In the genomic region with DNA sequence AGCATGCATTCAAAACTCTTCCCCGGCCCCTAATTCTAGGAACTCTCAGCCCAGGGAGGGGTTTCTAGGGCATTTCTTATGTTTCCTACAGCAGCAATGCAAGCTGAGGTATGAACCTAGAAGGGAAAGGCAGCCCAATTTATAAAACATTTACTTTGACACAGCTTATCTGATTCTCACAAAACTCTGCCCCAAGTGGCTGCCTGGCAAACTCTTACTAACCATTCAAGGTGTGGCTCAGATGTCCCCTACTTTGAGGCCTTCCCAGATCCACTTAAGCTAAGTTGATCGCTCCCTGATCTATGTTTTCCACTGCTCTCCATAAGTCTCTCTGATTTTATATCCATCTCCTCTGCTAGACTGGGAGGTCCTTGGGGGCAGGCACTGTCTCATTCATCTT, we compare ENCODE assay signal across 13 cellular contexts. TPM values are rescaled to one million over a fixed set of nuclear protein-coding genes. Genes with fewer than 3 reads are reported as not detected.
DNase-seq lines count a peak whose midpoint lies in the region; ATAC-seq, FAIRE-seq and TF ChIP-seq lines count a peak whose summit lies in the region.
"Had no signal": no experiment of that assay in that cellular context is flagged by ENCODE, and none has a peak within 500 bp of the region (broad histone marks: within the 10 kb centered on the region; RNA-seq: fewer than 3 reads in every experiment).

No MANE protein-coding gene starts in this region.

- FAIRE-seq in H1 (lab: Jason Lieb, UNC), result no peak
- no peak for FAIRE-seq in small intestine (lab: Jason Lieb, UNC)
- no peak for FAIRE-seq in GM19239 (lab: Jason Lieb, UNC)

- CTCF ChIA-PET in activated CD4-positive, alpha-beta T cell treated with anti-CD3 and anti-CD28 coated beads, Interleukin-2, amount 10 ng/mL, durations not matched to agents 7 days and 5 days (lab: Charles Lee), result interaction anchor here (0.6 to 1.7 kb wide), 4 partner anchors 9 to 56 kb away, joined by 3 to 9 read pairs (median 4); no protein-coding TSS in a partner anchor
- CTCF ChIA-PET in H1 (lab: Charles Lee; ENCODE audit: partially characterized antibody), result interaction anchor here (0.7 to 3.7 kb wide), 17 partner anchors 8 to 104 kb away, joined by 3 to 11 read pairs (median 4); no protein-coding TSS in a partner anchor

- no peaks in the 10 kb centered on the region for H3K4me1 ChIP-seq in OCI-LY1 (ENCODE audit: insufficient read depth, low read length, severe bottlenecking)
- H3K4me1 ChIP-seq in H1 (replicated peaks in 1 of 4; ENCODE audit: control insufficient read depth in 3 of 4, insufficient read depth in 4 of 4, low read length in 3 of 4), result peaks cover 0 to 9% (median 5%) of the 10 kb centered on the region in 4 experiments; a peak in 4 of 7 replicates
- H3K4me1 ChIP-seq in small intestine (ENCODE audit: control insufficient read depth in 2 of 2, insufficient read depth in 1 of 2, low read depth in 1 of 2, low read length in 1 of 2), result peaks cover 3 to 6% of the 10 kb centered on the region in 2 donors

- H3K4me3 ChIP-seq in OCI-LY1 (ENCODE audit: low read depth, low read length, poor library complexity, severe bottlenecking) (no peak overlapping the region), H1 (ENCODE audit: extremely low read depth in 1 of 4, insufficient read depth in 2 of 4, low read depth in 3 of 4, low read length in 4 of 4) (no peak overlapping the region), small intestine (ENCODE audit: low read depth in 1 of 2, low read length in 2 of 2) (no peak overlapping the region)
- H3K4me3 ChIP-seq: BLaER1 treated with 17β-estradiol and CSF1 and Interleukin-3, amounts not matched to agents 10 nM and 100 nM; psoas muscle; upper lobe of right lung had no signal

- no peak overlapping the region for H3K4ac ChIP-seq in H1 (replicated peaks; ENCODE audit: insufficient read length, low read depth, low read length)

- H3K36me3 ChIP-seq in OCI-LY1 (ENCODE audit: insufficient read depth, low read length) (peaks cover 10% of the 10 kb centered on the region; the same call in 1 of the 2 replicates), H1 (ENCODE audit: control insufficient read depth in 2 of 4, insufficient read depth in 4 of 4, low read length in 3 of 4) (no peaks in the 10 kb centered on the region), small intestine (ENCODE audit: control insufficient read depth in 2 of 2, insufficient read depth in 2 of 2, low read length in 2 of 2) (no peaks in the 10 kb centered on the region)
- H3K36me3 ChIP-seq: upper lobe of right lung had no signal

- H3K4me2 ChIP-seq in OCI-LY1 (ENCODE audit: low read length), result no peak overlapping the region
- no peak overlapping the region for H3K4me2 ChIP-seq in H1 (ENCODE audit: insufficient read depth in 1 of 2, low read depth in 2 of 2, low read length in 2 of 2)

- POLR2A ChIA-PET in activated CD4-positive, alpha-beta T cell treated with anti-CD3 and anti-CD28 coated beads, Interleukin-2, amount 10 ng/mL, durations not matched to agents 7 days and 5 days (lab: Charles Lee), result interaction anchor here (0.6 kb wide), 1 partner anchor 250 kb away, joined by 5 read pairs; no protein-coding TSS in a partner anchor
- POLR2A ChIA-PET in H1 (lab: Charles Lee; ENCODE audit: partially characterized antibody), result interaction anchor here (1.4 to 2.3 kb wide), 3 partner anchors 8 to 37 kb away, joined by 4 to 11 read pairs (median 10); a partner anchor contains a TSS

- no peak overlapping the region for H3K23ac ChIP-seq in H1 (ENCODE audit: insufficient read length)

- no peak overlapping the region for H3K4me3 Mint-ChIP-seq in activated CD4-positive, alpha-beta T cell treated with anti-CD3 and anti-CD28 coated beads, Interleukin-2, amount 10 ng/mL, durations not matched to agents 7 days and 5 days
- H3K4me3 Mint-ChIP-seq: brain had no signal

- no peak overlapping the region for H3K56ac ChIP-seq in H1 (replicated peaks; ENCODE audit: insufficient read length, low read depth, low read length)

- TF ChIP-seq EP300 in H1 (IDR thresholded peaks at IDR 0.05; ENCODE audit: borderline replicate concordance in 1 of 2, low read depth in 2 of 2, low read length in 2 of 2), result no peak

- H3K79me2 ChIP-seq in OCI-LY1 (ENCODE audit: insufficient read depth, low read length), result no peaks in the 10 kb centered on the region
- H3K79me2 ChIP-seq in H1 (ENCODE audit: control insufficient read depth in 1 of 2, insufficient read depth in 2 of 2, low read length in 2 of 2), result no peaks in the 10 kb centered on the region; a peak in 1 of 4 replicates

- peak; percentile 24 to 49; a peak in 3 of 4 replicates for TF ChIP-seq RAD21 in H1 (IDR thresholded peaks at IDR 0.05 in 1 of 2, conservative IDR thresholded peaks at IDR 0.05 in 1 of 2; ENCODE audit: low read depth in 2 of 2, low read length in 2 of 2)

- H2AFZ ChIP-seq in OCI-LY1 (ENCODE audit: low read length), result no peak overlapping the region
- H2AFZ ChIP-seq in H1 (ENCODE audit: low read length), result no peak overlapping the region

- peak overlapping the region; percentile 22 for H3K27ac Mint-ChIP-seq in activated CD4-positive, alpha-beta T cell treated with anti-CD3 and anti-CD28 coated beads, Interleukin-2, amount 10 ng/mL, durations not matched to agents 7 days and 5 days

- H3K27me3 Mint-ChIP-seq in activated CD4-positive, alpha-beta T cell treated with anti-CD3 and anti-CD28 coated beads, Interleukin-2, amount 10 ng/mL, durations not matched to agents 7 days and 5 days, result no peaks in the 10 kb centered on the region
- H3K27me3 Mint-ChIP-seq: brain had no signal

- no peak overlapping the region for H3K14ac ChIP-seq in H1 (ENCODE audit: insufficient read length)

- no peak for DNase-seq in activated CD4-positive, alpha-beta T cell treated with anti-CD3 and anti-CD28 coated beads, Interleukin-2, amount 10 ng/mL, durations not matched to agents 7 days and 5 days
- no peak for DNase-seq in activated CD4-positive, alpha-beta T cell treated with anti-CD3 and anti-CD28 coated beads, Interleukin-2, amount 50 U/mL, for 4 hours
- DNase-seq in H1 (ENCODE audit: low read depth in 1 of 2, low spot score in 2 of 2) (no peak), small intestine (peak; percentile 31), GM19239 (ENCODE audit: insufficient read length, low spot score) (no peak)
- DNase-seq: NCI-H526, psoas muscle, upper lobe of right lung had no signal

- TF ChIP-seq CTCF in OCI-LY1 (IDR thresholded peaks at IDR 0.05; ENCODE audit: low read length) (peak; percentile 49; the same call in 1 of the 2 replicates), H1 (IDR thresholded peaks at IDR 0.05; ENCODE audit: control extremely low read depth in 1 of 3, insufficient read depth in 1 of 3, low read depth in 1 of 3, low read length in 3 of 3) (peak in 2 of 3 experiments; percentile 49 to 60; a peak in 3 of 4 replicates)

- no peak overlapping the region for H2BK5ac ChIP-seq in H1 (ENCODE audit: low read depth, low read length)

- H2BK15ac ChIP-seq in H1 (ENCODE audit: low read length), result no peak overlapping the region

- no peak overlapping the region for H3K18ac ChIP-seq in H1 (ENCODE audit: extremely low read depth, low read length)

- no peak overlapping the region for H2BK120ac ChIP-seq in H1 (replicated peaks; ENCODE audit: low read depth, low read length)

- 89% methylated on average over 2 of the region's 2 CpGs; no CpG with 5 or more reads in 1 of the 2 experiments for WGBS in H1 (ENCODE audit: extremely low coverage in 1 of 2, insufficient coverage in 1 of 2, insufficient read length in 1 of 2, insufficient replicate concordance in 2 of 2, low coverage in 1 of 2, low lambda C conversion rate in 2 of 2, missing lambda C conversion rate in 1 of 2), 2 experiments
- WGBS in small intestine, 3 donors, result 85 to 91% (median 86%) methylated on average over 2 of the region's 2 CpGs

- peaks cover 13% of the 10 kb centered on the region for H3K4me1 Mint-ChIP-seq in activated CD4-positive, alpha-beta T cell treated with anti-CD3 and anti-CD28 coated beads, Interleukin-2, amount 10 ng/mL, durations not matched to agents 7 days and 5 days

- peaks cover 4% of the 10 kb centered on the region for H3K36me3 Mint-ChIP-seq in activated CD4-positive, alpha-beta T cell treated with anti-CD3 and anti-CD28 coated beads, Interleukin-2, amount 10 ng/mL, durations not matched to agents 7 days and 5 days (ENCODE audit: low read depth)
- H3K36me3 Mint-ChIP-seq: brain had no signal

- H4K20me1 ChIP-seq in OCI-LY1 (ENCODE audit: insufficient read depth, low read length), result no peaks in the 10 kb centered on the region
- H4K20me1 ChIP-seq in H1 (replicated peaks in 1 of 2; ENCODE audit: control insufficient read depth in 1 of 2, insufficient read depth in 2 of 2, low read length in 2 of 2), result peaks cover 0 to 2% of the 10 kb centered on the region in 2 experiments
- H4K20me1 ChIP-seq: BLaER1 treated with 17β-estradiol and CSF1 and Interleukin-3, amounts not matched to agents 10 nM and 100 nM had no signal

- ATAC-seq in GM21737 (IDR thresholded peaks at IDR 0.05; ENCODE audit: unreplicated experiment), result no peak
- no peak for ATAC-seq in esophagus mucosa
- ATAC-seq: psoas muscle, upper lobe of right lung had no signal

- H3F3A ChIP-seq in OCI-LY1 (ENCODE audit: insufficient read depth, low read length), result no peaks in the 10 kb centered on the region

- no peak overlapping the region for H4K5ac ChIP-seq in H1 (ENCODE audit: insufficient read length, low read depth, low read length)

- no peak overlapping the region for H2BK12ac ChIP-seq in H1 (ENCODE audit: low read depth, low read length)

- no peak overlapping the region for H4K8ac ChIP-seq in H1 (ENCODE audit: extremely low read depth, insufficient read depth, low read length)

- H3K9me3 ChIP-seq in OCI-LY1 (ENCODE audit: low read length), result no peaks in the 10 kb centered on the region
- H3K9me3 ChIP-seq in H1 (ENCODE audit: insufficient read depth in 2 of 2, low read depth in 1 of 2, low read length in 1 of 2), result no peaks in the 10 kb centered on the region
- H3K9me3 ChIP-seq in small intestine (ENCODE audit: control insufficient read depth, low read depth), result no peaks in the 10 kb centered on the region
- H3K9me3 ChIP-seq: BLaER1 treated with 17β-estradiol and CSF1 and Interleukin-3, amounts not matched to agents 10 nM and 100 nM; psoas muscle; upper lobe of right lung had no signal

- no peaks in the 10 kb centered on the region for H3K9me3 Mint-ChIP-seq in activated CD4-positive, alpha-beta T cell treated with anti-CD3 and anti-CD28 coated beads, Interleukin-2, amount 10 ng/mL, durations not matched to agents 7 days and 5 days
- H3K9me3 Mint-ChIP-seq: brain had no signal

- no peak for TF ChIP-seq POLR2A in H1 (IDR thresholded peaks at IDR 0.05; ENCODE audit: control extremely low read depth in 1 of 2, low read depth in 2 of 2, low read length in 2 of 2)

- no peaks in the 10 kb centered on the region for H3K27me3 ChIP-seq in OCI-LY1 (ENCODE audit: insufficient read depth, low read length)
- H3K27me3 ChIP-seq in H1 (replicated peaks in 1 of 4; ENCODE audit: control insufficient read depth in 3 of 4, extremely low read depth in 1 of 4, insufficient read depth in 3 of 4, low read length in 3 of 4), result no peaks in the 10 kb centered on the region
- H3K27me3 ChIP-seq in small intestine (ENCODE audit: control insufficient read depth in 2 of 2, insufficient read depth in 2 of 2, low read length in 2 of 2), result no peaks in the 10 kb centered on the region
- H3K27me3 ChIP-seq: BLaER1 treated with 17β-estradiol and CSF1 and Interleukin-3, amounts not matched to agents 10 nM and 100 nM; upper lobe of right lung had no signal

- no peak overlapping the region for H2AK5ac ChIP-seq in H1 (ENCODE audit: low read depth, low read length)

- no peaks in the 10 kb centered on the region for H3K79me1 ChIP-seq in H1 (ENCODE audit: low read depth, low read length)

- H2BK20ac ChIP-seq in H1 (ENCODE audit: low read length), result no peak overlapping the region

- H3K27ac ChIP-seq in OCI-LY1 (ENCODE audit: low read depth, low read length, poor library complexity, severe bottlenecking) (no peak overlapping the region), H1 (ENCODE audit: low read depth, low read length) (no peak overlapping the region), small intestine (ENCODE audit: low read depth in 1 of 2, low read length in 1 of 2) (no peak overlapping the region)
- H3K27ac ChIP-seq: psoas muscle, upper lobe of right lung had no signal

- no peak overlapping the region for H3K9ac ChIP-seq in OCI-LY1 (ENCODE audit: low read length)
- H3K9ac ChIP-seq in H1 (replicated peaks in 1 of 4; ENCODE audit: extremely low read depth in 1 of 4, low read depth in 3 of 4, low read length in 3 of 4), result no peak overlapping the region
- H3K9ac ChIP-seq: BLaER1 treated with 17β-estradiol and CSF1 and Interleukin-3, amounts not matched to agents 10 nM and 100 nM had no signal

- H4K91ac ChIP-seq in H1 (replicated peaks; ENCODE audit: insufficient read length, low read length), result no peak overlapping the region

- no peaks in the 10 kb centered on the region for H3K23me2 ChIP-seq in H1 (ENCODE audit: low read depth, low read length)

- no peaks in the 10 kb centered on the region for H3K9me2 ChIP-seq in OCI-LY1 (ENCODE audit: low read depth, low read length)

RNA-seq across cellular contexts. Expression of a gene that starts 35.4 kb away (rescaled TPM):
- 100 to 1,000 TPM; 181 to 193 TPM for total RNA-seq in activated CD4-positive, alpha-beta T cell treated with anti-CD3 and anti-CD28 coated beads, Interleukin-2, amount 10 ng/mL, durations not matched to agents 7 days and 5 days
- 127 and 137 TPM in 2 replicates for total RNA-seq in H1 (2021; fragmentation: NEBNext Ultra II Directional; extraction: Animal tissue kit (Norgen Biotek cat#: 25700))
- polyA plus RNA-seq in H1 (2011; rRNA removed) (92.3 and 110 TPM in 2 replicates), small intestine (100 to 1,000 TPM; 180 to 208 (median 202) TPM)
- polyA plus RNA-seq in H1 (2011; cell fraction: cytosol; rRNA removed), result 188 TPM
- 91.1 TPM for polyA plus RNA-seq in H1 (2011; cell fraction: nucleus; rRNA removed)
- polyA plus RNA-seq in H1 (2012, experiment 1 of 2), result 119 to 218 TPM (median 127 TPM) in 4 replicates
- 68.7 TPM for polyA plus RNA-seq in H1 (2012, experiment 2 of 2)
- 98.5 TPM for polyA plus RNA-seq in H1 (2013, experiment 1 of 2)
- polyA plus RNA-seq in H1 (2013, experiment 2 of 2), result 94.1 TPM
- polyA minus RNA-seq in H1 (2011; rRNA and poly(A)+ RNA removed), result 43.3 and 54.5 TPM in 2 replicates
- 53.7 TPM for polyA minus RNA-seq in H1 (2011; cell fraction: cytosol; rRNA and poly(A)+ RNA removed)
- 68.6 TPM for polyA minus RNA-seq in H1 (2011; cell fraction: nucleus; rRNA and poly(A)+ RNA removed)
- 164 TPM for total RNA-seq in esophagus mucosa

RNA-seq across cellular contexts. Expression of a gene that starts 36.7 kb away (rescaled TPM):
- total RNA-seq in activated CD4-positive, alpha-beta T cell treated with anti-CD3 and anti-CD28 coated beads, Interleukin-2, amount 10 ng/mL, durations not matched to agents 7 days and 5 days, result 10 to 100 TPM; 18.4 to 20.1 TPM
- 10.4 and 11.2 TPM in 2 replicates for total RNA-seq in H1 (2021; fragmentation: NEBNext Ultra II Directional; extraction: Animal tissue kit (Norgen Biotek cat#: 25700))
- polyA plus RNA-seq in H1 (2011; rRNA removed) (9.2 and 9.8 TPM in 2 replicates), small intestine (10 to 100 TPM; 20.8 to 29.2 (median 28.9) TPM)
- polyA plus RNA-seq in H1 (2011; cell fraction: cytosol; rRNA removed), result 10.5 TPM
- 7.4 TPM for polyA plus RNA-seq in H1 (2011; cell fraction: nucleus; rRNA removed)
- polyA plus RNA-seq in H1 (2012, experiment 1 of 2), result 9.1 to 12.2 TPM (median 11.8 TPM) in 4 replicates
- 9.2 TPM for polyA plus RNA-seq in H1 (2012, experiment 2 of 2)
- 5.0 TPM for polyA plus RNA-seq in H1 (2013, experiment 1 of 2)
- 5.2 TPM for polyA plus RNA-seq in H1 (2013, experiment 2 of 2)
- polyA minus RNA-seq in H1 (2011; rRNA and poly(A)+ RNA removed), result 15.3 and 17.4 TPM in 2 replicates
- polyA minus RNA-seq in H1 (2011; cell fraction: cytosol; rRNA and poly(A)+ RNA removed), result 9.8 TPM
- 9.0 TPM for polyA minus RNA-seq in H1 (2011; cell fraction: nucleus; rRNA and poly(A)+ RNA removed)
- 45.3 TPM for total RNA-seq in esophagus mucosa
